In the genomic region with DNA sequence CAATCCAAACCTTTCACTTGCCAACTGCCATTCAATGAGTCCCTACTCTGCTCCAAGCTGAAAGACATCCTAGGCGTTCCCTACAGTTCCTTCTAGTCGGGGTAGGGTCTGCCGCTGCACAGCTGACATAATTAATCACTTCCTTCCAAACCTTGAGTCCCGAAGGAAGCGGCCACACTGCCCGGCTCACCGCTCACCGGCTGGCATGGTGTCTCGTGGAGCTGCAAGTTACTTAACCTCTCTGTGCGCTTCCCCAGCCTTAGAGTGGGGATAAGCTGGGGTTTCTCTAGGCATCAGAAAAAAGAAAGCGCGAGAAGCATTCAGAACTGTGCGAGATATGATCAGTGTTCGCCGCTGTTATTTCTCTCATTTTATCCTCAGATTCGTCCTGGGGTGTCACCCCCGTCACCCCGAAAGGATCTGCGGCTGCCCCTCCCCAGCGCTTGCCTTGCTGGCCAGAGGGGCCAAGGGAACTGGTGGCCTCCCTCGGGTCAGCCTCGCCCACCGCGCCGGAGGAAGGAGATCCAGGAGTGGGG, we compare ENCODE assay signal across 8 cellular contexts. TPM values are rescaled to one million over a fixed set of nuclear protein-coding genes. Genes with fewer than 3 reads are reported as not detected.
DNase-seq lines count a peak whose midpoint lies in the region; ATAC-seq and TF ChIP-seq lines count a peak whose summit lies in the region.

No MANE protein-coding gene starts in this region.

- no peak overlapping the region for H3K27ac ChIP-seq in cardiac muscle cell
- H3K27ac ChIP-seq in rectal smooth muscle tissue (ENCODE audit: low read depth, low read length): peak overlapping the region; percentile 91

- H3K9ac ChIP-seq in rectal smooth muscle tissue (ENCODE audit: low read length): peak overlapping the region; percentile 84

- no peaks in the 10 kb centered on the region for H3K27me3 Mint-ChIP-seq in activated naive CD4-positive, alpha-beta T cell treated with anti-CD3 and anti-CD28 coated beads, Interleukin-2, amount 50 U/mL, for 24 hours

- peak overlapping the region; percentile 81 for H3K4me3 ChIP-seq in GM08714 (ENCODE audit: low read length)
- H3K4me3 ChIP-seq in cardiac muscle cell: peak overlapping the region; percentile 85
- peak overlapping the region; percentile 98 for H3K4me3 ChIP-seq in rectal smooth muscle tissue (ENCODE audit: low read length)

- DNase-seq in Kasumi-1 (lab: John Stamatoyannopoulos, UW) (peak; percentile 21 to 54), cardiac muscle cell (ENCODE audit: low read depth in 1 of 2, low spot score in 1 of 2) (peak in 1 of 2 donors; percentile 30), NCI-H187 (lab: John Stamatoyannopoulos, UW) (no peak), GF-D8 (lab: John Stamatoyannopoulos, UW) (no peak)

- ATAC-seq in GM21576 (IDR thresholded peaks at IDR 0.05; ENCODE audit: unreplicated experiment): peak; percentile 15

- H3K9me3 ChIP-seq in cardiac muscle cell (ENCODE audit: low read depth): no peaks in the 10 kb centered on the region

- H3K36me3 Mint-ChIP-seq in activated naive CD4-positive, alpha-beta T cell treated with anti-CD3 and anti-CD28 coated beads, Interleukin-2, amount 50 U/mL, for 24 hours: peaks cover 9% of the 10 kb centered on the region

- no peaks in the 10 kb centered on the region for H3K9me3 Mint-ChIP-seq in activated naive CD4-positive, alpha-beta T cell treated with anti-CD3 and anti-CD28 coated beads, Interleukin-2, amount 50 U/mL, for 24 hours

- H3K27me3 ChIP-seq in cardiac muscle cell: no peaks in the 10 kb centered on the region
- H3K27me3 ChIP-seq in rectal smooth muscle tissue (ENCODE audit: control insufficient read depth, insufficient read depth, low read length): no peaks in the 10 kb centered on the region

- H3K36me3 ChIP-seq in cardiac muscle cell (no peaks in the 10 kb centered on the region), rectal smooth muscle tissue (ENCODE audit: control insufficient read depth, insufficient read depth, low read length) (no peaks in the 10 kb centered on the region)

- no peaks in the 10 kb centered on the region for H3K4me1 ChIP-seq in cardiac muscle cell (ENCODE audit: low read depth)
- H3K4me1 ChIP-seq in rectal smooth muscle tissue (ENCODE audit: control insufficient read depth, insufficient read depth, low read length): peaks cover 12% of the 10 kb centered on the region

- no peak for TF ChIP-seq CTCF in cardiac muscle cell (IDR thresholded peaks at IDR 0.05; ENCODE audit: low read depth, low read length)

- peaks cover 34% of the 10 kb centered on the region for H3K4me1 Mint-ChIP-seq in activated naive CD4-positive, alpha-beta T cell treated with anti-CD3 and anti-CD28 coated beads, Interleukin-2, amount 50 U/mL, for 24 hours

- peak overlapping the region; percentile 95 for H3K27ac Mint-ChIP-seq in activated naive CD4-positive, alpha-beta T cell treated with anti-CD3 and anti-CD28 coated beads, Interleukin-2, amount 50 U/mL, for 24 hours

- H3K4me3 Mint-ChIP-seq in activated naive CD4-positive, alpha-beta T cell treated with anti-CD3 and anti-CD28 coated beads, Interleukin-2, amount 50 U/mL, for 24 hours: peak overlapping the region; percentile 96

RNA-seq across cellular contexts. Expression of gene MRPS25, which starts 0.7 kb away (rescaled TPM):
- total RNA-seq in cardiac muscle cell: 42.1 and 47.6 TPM in 2 replicates
- 96.9 and 104 TPM in 2 replicates for polyA plus RNA-seq in cardiac muscle cell

RNA-seq across cellular contexts. Expression of gene RBSN, which starts 34.6 kb away (rescaled TPM):
- 22.9 and 32.0 TPM in 2 replicates for total RNA-seq in cardiac muscle cell
- polyA plus RNA-seq in cardiac muscle cell: 22.6 and 33.1 TPM in 2 replicates

Comparison
In these comparisons a context has a peak if more than half of its experiments do, and no peak if none do; other contexts are left out.
1. DNase-seq: peak in Kasumi-1 (2 of 2); none in NCI-H187 (0 of 2) and GF-D8 (single experiment).
2. Peak in every context shown above with its lines, with median percentiles within 50 percentile points of each other: H3K4me3 ChIP-seq.